In genomic region chr2:174350018-174350417, GRCh38 we compare ENCODE assay signal across 11 cellular contexts. TPM values are rescaled to one million over a fixed set of nuclear protein-coding genes. Genes with fewer than 3 reads are reported as not detected.
DNase-seq lines count a peak whose midpoint lies in the region; ATAC-seq and TF ChIP-seq lines count a peak whose summit lies in the region.
"Had no signal": no experiment of that assay in that cellular context is flagged by ENCODE, and none has a peak within 500 bp of the region (broad histone marks: within the 10 kb centered on the region; RNA-seq: fewer than 3 reads in every experiment).

No MANE protein-coding gene starts in this region.

- TF ChIP-seq POLR2A in adrenal gland (IDR thresholded peaks at IDR 0.05) (no peak), Peyer's patch (IDR thresholded peaks at IDR 0.05) (no peak)

- peaks cover 4 to 14% (median 14%) of the 10 kb centered on the region in 3 experiments; a peak in 5 of 7 replicates for H3K36me3 Mint-ChIP-seq in H9 (ENCODE audit: insufficient read depth in 1 of 3, low read depth in 3 of 3)

- no peak overlapping the region for H3K4me3 Mint-ChIP-seq in H9

- H3K27ac ChIP-seq in C4-2B, result no peak overlapping the region
- H3K27ac ChIP-seq in H9 (ENCODE audit: insufficient read length, low read depth, low read length), result no peak overlapping the region
- no peak overlapping the region for H3K27ac ChIP-seq in hepatocyte
- H3K27ac ChIP-seq in adrenal gland, result no peak overlapping the region
- H3K27ac ChIP-seq in Peyer's patch, result no peak overlapping the region
- H3K27ac ChIP-seq: esophagus squamous epithelium had no signal

- peak; percentile 71 for TF ChIP-seq CTCF in C4-2B (conservative IDR thresholded peaks at IDR 0.05)
- peak; percentile 67 for TF ChIP-seq CTCF in H9 (conservative IDR thresholded peaks at IDR 0.05)
- TF ChIP-seq CTCF in hepatocyte (IDR thresholded peaks at IDR 0.05; ENCODE audit: poor library complexity), result peak; percentile 46
- TF ChIP-seq CTCF in adrenal gland (IDR thresholded peaks at IDR 0.05), result peak in 2 of 6 experiments; percentile 10 to 20
- peak in 1 of 6 experiments; percentile 12 for TF ChIP-seq CTCF in Peyer's patch (IDR thresholded peaks at IDR 0.05)

- intact Hi-C loops in adrenal gland (cut with DNase I), result no loop called here

- ATAC-seq in SK-N-SH treated with all-trans-retinoic acid at 6 μM for 48 hours (peak; percentile 60; the same call in 2 of the 3 replicates), HG03196 (IDR thresholded peaks at IDR 0.05; ENCODE audit: unreplicated experiment) (no peak), HG03342 (IDR thresholded peaks at IDR 0.05; ENCODE audit: unreplicated experiment) (no peak)

- H3K79me2 ChIP-seq in H9 (ENCODE audit: insufficient read depth, low read length) (no peaks in the 10 kb centered on the region), hepatocyte (no peaks in the 10 kb centered on the region)

- no peak overlapping the region for H2AK5ac ChIP-seq in H9 (ENCODE audit: insufficient read length, low read length)

- no peaks in the 10 kb centered on the region for H3K4me1 ChIP-seq in H9 (ENCODE audit: insufficient read depth, low read length)
- H3K4me1 ChIP-seq in hepatocyte (ENCODE audit: insufficient read depth), result no peaks in the 10 kb centered on the region
- H3K4me1 ChIP-seq in adrenal gland (replicated peaks in 1 of 2), result no peaks in the 10 kb centered on the region
- no peaks in the 10 kb centered on the region for H3K4me1 ChIP-seq in Peyer's patch

- no peak overlapping the region for H2AFZ ChIP-seq in H9 (ENCODE audit: low read length)
- no peak overlapping the region for H2AFZ ChIP-seq in hepatocyte

- H3K27me3 Mint-ChIP-seq in H9 (ENCODE audit: low read depth), result peaks cover 10% of the 10 kb centered on the region

- no peak overlapping the region for H3K56ac ChIP-seq in H9 (ENCODE audit: insufficient read length, low read depth, low read length)

- no peaks in the 10 kb centered on the region for H3K36me3 ChIP-seq in hepatocyte (replicated peaks; ENCODE audit: insufficient read depth, low read depth)
- H3K36me3 ChIP-seq in adrenal gland (replicated peaks in 1 of 2), result peaks cover 0 to 12% of the 10 kb centered on the region in 2 donors
- H3K36me3 ChIP-seq in Peyer's patch, result peaks cover 0 to 24% (median 0%) of the 10 kb centered on the region in 3 donors

- H3K9me3 Mint-ChIP-seq in H9, result no peaks in the 10 kb centered on the region

- no peak overlapping the region for H3K27ac Mint-ChIP-seq in H9

- H2BK15ac ChIP-seq in H9 (ENCODE audit: low read depth, low read length), result no peak overlapping the region

- no peak overlapping the region for H2BK12ac ChIP-seq in H9 (ENCODE audit: insufficient read length, low read depth, low read length)

- H3K4me3 ChIP-seq in hepatocyte (no peak overlapping the region), adrenal gland (no peak overlapping the region), Peyer's patch (no peak overlapping the region)
- H3K4me3 ChIP-seq: esophagus squamous epithelium had no signal

- no peak overlapping the region for H3T11ph ChIP-seq in H9 (ENCODE audit: low read length)

- H4K8ac ChIP-seq in H9 (replicated peaks; ENCODE audit: insufficient read length, low read depth, low read length), result no peak overlapping the region

- H3K14ac ChIP-seq in H9 (ENCODE audit: insufficient read depth, low read length), result no peak overlapping the region

- no peaks in the 10 kb centered on the region for H3K79me1 ChIP-seq in H9 (ENCODE audit: insufficient read depth, low read depth, low read length, poor library complexity, severe bottlenecking)

- no peak overlapping the region for H2BK20ac ChIP-seq in H9 (ENCODE audit: low read depth, low read length, poor library complexity, severe bottlenecking)

- no peak overlapping the region for H2BK120ac ChIP-seq in H9 (ENCODE audit: low read depth, low read length, poor library complexity, severe bottlenecking)

- no peaks in the 10 kb centered on the region for H4K20me1 ChIP-seq in H9 (ENCODE audit: control insufficient read depth, insufficient read depth, insufficient read length)
- no peaks in the 10 kb centered on the region for H4K20me1 ChIP-seq in hepatocyte (ENCODE audit: insufficient read depth, poor library complexity, severe bottlenecking)

- WGBS in H9 (ENCODE audit: extremely low coverage, insufficient read length, low lambda C conversion rate), result no CpG with 5 or more reads among the region's 2 CpGs
- 76% methylated on average over 2 of the region's 2 CpGs for WGBS in hepatocyte (ENCODE audit: low lambda C conversion rate, missing lambda C conversion rate)
- 86 to 93% (median 88%) methylated on average over 2 of the region's 2 CpGs for WGBS in adrenal gland, 4 donors

- DNase-seq in H9, result no peak
- DNase-seq in hepatocyte (ENCODE audit: low spot score), result peak; percentile 17
- no peak for DNase-seq in adrenal gland
- no peak for DNase-seq in Peyer's patch
- DNase-seq: activated T-cell treated with anti-CD3 and anti-CD28 coated beads for 4 hours, esophagus squamous epithelium had no signal

- H3K27me3 ChIP-seq in H9 (ENCODE audit: insufficient read depth, low read length) (no peaks in the 10 kb centered on the region; the same call in 1 of the 2 replicates), hepatocyte (peaks cover 15% of the 10 kb centered on the region), adrenal gland (peaks cover under 1% of the 10 kb centered on the region), Peyer's patch (no peaks in the 10 kb centered on the region)

- H3K9me3 ChIP-seq in H9 (ENCODE audit: control insufficient read depth, low read depth, low read length), result no peaks in the 10 kb centered on the region
- no peaks in the 10 kb centered on the region for H3K9me3 ChIP-seq in hepatocyte (ENCODE audit: low read depth)
- H3K9me3 ChIP-seq in adrenal gland (replicated peaks in 1 of 3), result no peaks in the 10 kb centered on the region
- no peaks in the 10 kb centered on the region for H3K9me3 ChIP-seq in Peyer's patch
- H3K9me3 ChIP-seq: esophagus squamous epithelium had no signal

- H3K23ac ChIP-seq in H9 (ENCODE audit: insufficient read length, low read depth, low read length), result no peak overlapping the region

- no peak overlapping the region for H4K91ac ChIP-seq in H9 (ENCODE audit: insufficient read length, low read depth, low read length)

- no peak overlapping the region for H3K18ac ChIP-seq in H9 (ENCODE audit: insufficient read length, low read depth, low read length)

- H3K4me2 ChIP-seq in H9 (ENCODE audit: insufficient read depth, insufficient read length, low read length) (no peak overlapping the region), hepatocyte (no peak overlapping the region)

- no peak overlapping the region for H2BK5ac ChIP-seq in H9 (ENCODE audit: insufficient read length, low read length)

- H3K4ac ChIP-seq in H9 (ENCODE audit: low read depth, low read length), result no peak overlapping the region

- H4K5ac ChIP-seq in H9 (ENCODE audit: insufficient read length, low read depth, low read length), result no peak overlapping the region

- no peaks in the 10 kb centered on the region for H3K9me2 ChIP-seq in hepatocyte (replicated peaks; ENCODE audit: insufficient read depth)

- H3K4me1 Mint-ChIP-seq in H9, result peaks cover 9 to 10% of the 10 kb centered on the region in 2 experiments

- H3K23me2 ChIP-seq in H9 (ENCODE audit: insufficient read length, low read depth, low read length, poor library complexity, severe bottlenecking), result no peaks in the 10 kb centered on the region

- H3K9ac ChIP-seq in H9 (ENCODE audit: extremely low read depth, insufficient read length, low read length), result no peak overlapping the region

TF ChIP-seq in SK-N-SH treated with all-trans-retinoic acid at 6 μM for 48 hours, 23 proteins besides CTCF, POLR2A, EP300 and RAD21:
- no peak for TF ChIP-seq CSRNP3 (CRISPR knock-in tag; IDR thresholded peaks at IDR 0.05)
- no peak for TF ChIP-seq TCF4 (CRISPR knock-in tag; IDR thresholded peaks at IDR 0.05; ENCODE audit: borderline replicate concordance)
- TF ChIP-seq ISL1 (CRISPR knock-in tag; IDR thresholded peaks at IDR 0.05), result no peak
- no peak for TF ChIP-seq SNAI2 (CRISPR knock-in tag; IDR thresholded peaks at IDR 0.05)
- no peak for TF ChIP-seq GLIS3 (CRISPR knock-in tag; IDR thresholded peaks at IDR 0.05)
- TF ChIP-seq PPARA (CRISPR knock-in tag; IDR thresholded peaks at IDR 0.05; ENCODE audit: borderline replicate concordance), result no peak
- no peak for TF ChIP-seq ZNF70 (CRISPR knock-in tag; IDR thresholded peaks at IDR 0.05)
- no peak for TF ChIP-seq BACH2 (CRISPR knock-in tag; IDR thresholded peaks at IDR 0.05; ENCODE audit: borderline replicate concordance)

RNA-seq across cellular contexts. Expression of gene SP9, which starts 15.3 kb away (rescaled TPM):
- total RNA-seq in H9 (2021) (not detected in 2 replicates), hepatocyte (not detected in 2 replicates), adrenal gland (not detected), Peyer's patch (not detected)
- polyA plus RNA-seq in hepatocyte (0.29 and 0.30 TPM in 2 replicates), adrenal gland (not detected)
- total RNA-seq: esophagus squamous epithelium, pulmonary artery endothelial cell had no signal

RNA-seq across cellular contexts. Expression of gene SCRN3, which starts 45.5 kb away (rescaled TPM):
- 8.7 and 9.9 TPM in 2 replicates for total RNA-seq in H9 (2021)
- total RNA-seq in hepatocyte, result 30.4 and 31.4 TPM in 2 replicates
- 19.9 and 24.5 TPM in 2 replicates for polyA plus RNA-seq in hepatocyte
- total RNA-seq in adrenal gland, result 10 to 100 TPM; 17.6 to 60.6 (median 29.8) TPM
- polyA plus RNA-seq in adrenal gland, result 10 to 100 TPM in 2 of 3 donors, 1 to 10 TPM in 1; 8.8 to 55.4 (median 19.7) TPM
- 10 to 100 TPM; 26.4 to 40.9 (median 29.8) TPM for total RNA-seq in Peyer's patch
